Comparison of ENCODE assay signal across 1 cellular context in genomic region chr13:30375436-30375835, GRCh38.
A peak's percentile ranks its signal among the peaks of the same experiment; 100 is the strongest.
TF ChIP-seq lines count a peak whose summit lies in the region.

No MANE protein-coding gene starts in this region.

TF ChIP-seq in GM12878, 131 proteins besides CTCF, POLR2A, EP300 and RAD21 (continued from another document):
- 0 out of 2 replicates have a peak, but pooled peaks have one; percentile 16 for TF ChIP-seq RUNX3 (IDR thresholded peaks at IDR 0.05; ENCODE audit: low read length)
